In the genomic region with DNA sequence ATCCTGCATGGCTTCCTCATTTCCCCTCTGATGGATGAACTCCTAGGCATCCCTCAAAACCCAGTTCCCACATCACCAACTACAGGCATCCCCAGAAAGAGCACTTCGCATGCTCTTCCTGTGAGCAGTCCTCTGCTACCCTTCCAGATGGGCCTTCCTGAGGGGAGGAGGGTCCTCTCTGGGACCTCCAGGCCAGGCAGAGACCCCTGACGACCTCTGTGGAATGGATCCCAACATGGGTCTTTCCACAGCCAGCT, we compare ENCODE assay signal across 9 cellular contexts. TPM values are rescaled to one million over a fixed set of nuclear protein-coding genes. Genes with fewer than 3 reads are reported as not detected.
A peak's percentile ranks its signal among the peaks of the same experiment; 100 is the strongest.
DNase-seq lines count a peak whose midpoint lies in the region; ATAC-seq and TF ChIP-seq lines count a peak whose summit lies in the region.
"Had no signal": no experiment of that assay in that cellular context is flagged by ENCODE, and none has a peak within 500 bp of the region (broad histone marks: within the 10 kb centered on the region; RNA-seq: fewer than 3 reads in every experiment).

No MANE protein-coding gene starts in this region.

- H3K4me3 ChIP-seq in right lobe of liver: peak overlapping the region; percentile 69 to 88 (median 82)

- peak overlapping the region; percentile 84 for H3K4me3 Mint-ChIP-seq in activated naive CD4-positive, alpha-beta T cell treated with anti-CD3 and anti-CD28 coated beads for 36 hours
- H3K4me3 Mint-ChIP-seq in activated naive CD8-positive, alpha-beta T cell treated with anti-CD3 and anti-CD28 coated beads for 36 hours: peak overlapping the region; percentile 90
- H3K4me3 Mint-ChIP-seq in type B pancreatic cell: peak overlapping the region; percentile 94

- no peaks in the 10 kb centered on the region for H3K27me3 Mint-ChIP-seq in activated naive CD4-positive, alpha-beta T cell treated with anti-CD3 and anti-CD28 coated beads for 36 hours (ENCODE audit: low read depth)
- H3K27me3 Mint-ChIP-seq in activated naive CD8-positive, alpha-beta T cell treated with anti-CD3 and anti-CD28 coated beads for 36 hours: peaks cover 6% of the 10 kb centered on the region
- H3K27me3 Mint-ChIP-seq in type B pancreatic cell: peaks cover 9% of the 10 kb centered on the region

- H3K9me3 Mint-ChIP-seq in activated naive CD4-positive, alpha-beta T cell treated with anti-CD3 and anti-CD28 coated beads for 36 hours: no peaks in the 10 kb centered on the region
- no peaks in the 10 kb centered on the region for H3K9me3 Mint-ChIP-seq in activated naive CD8-positive, alpha-beta T cell treated with anti-CD3 and anti-CD28 coated beads for 36 hours
- H3K9me3 Mint-ChIP-seq in type B pancreatic cell: no peaks in the 10 kb centered on the region

- H3K9me3 ChIP-seq in right lobe of liver: no peaks in the 10 kb centered on the region

- no peak overlapping the region for H3K27ac Mint-ChIP-seq in activated naive CD4-positive, alpha-beta T cell treated with anti-CD3 and anti-CD28 coated beads for 36 hours
- no peak overlapping the region for H3K27ac Mint-ChIP-seq in activated naive CD8-positive, alpha-beta T cell treated with anti-CD3 and anti-CD28 coated beads for 36 hours
- H3K27ac Mint-ChIP-seq in type B pancreatic cell: peak overlapping the region; percentile 84

- peaks cover 0 to 64% (median 33%) of the 10 kb centered on the region in 4 donors for H3K4me1 ChIP-seq in right lobe of liver

- peak overlapping the region in 2 of 3 donors; percentile 53 to 68 for H3K27ac ChIP-seq in right lobe of liver

- DNase-seq in activated naive CD4-positive, alpha-beta T cell treated with anti-CD3 and anti-CD28 coated beads for 36 hours: no peak
- DNase-seq in activated naive CD4-positive, alpha-beta T cell (lab: John Stamatoyannopoulos, UW): no peak
- no peak for DNase-seq in activated naive CD8-positive, alpha-beta T cell treated with anti-CD3 and anti-CD28 coated beads for 36 hours
- no peak for DNase-seq in right lobe of liver
- DNase-seq in type B pancreatic cell (ENCODE audit: extremely low spot score, unreplicated experiment): no peak
- DNase-seq in CD1c-positive myeloid dendritic cell (ENCODE audit: extremely low spot score): no peak
- DNase-seq: COR-L47 had no signal

- TF ChIP-seq POLR2A in right lobe of liver (IDR thresholded peaks at IDR 0.05): no peak

- intact Hi-C loops in activated naive CD4-positive, alpha-beta T cell treated with anti-CD3 and anti-CD28 coated beads for 36 hours (cut with micrococcal nuclease): no loop called here
- intact Hi-C loops in right lobe of liver (cut with DNase I): no loop called here

- ATAC-seq in right lobe of liver (no peak), GM18861 (IDR thresholded peaks at IDR 0.05; ENCODE audit: unreplicated experiment) (no peak), GM18511 (IDR thresholded peaks at IDR 0.05; ENCODE audit: unreplicated experiment) (no peak)

- TF ChIP-seq CTCF in right lobe of liver (IDR thresholded peaks at IDR 0.05) (no peak), type B pancreatic cell (conservative IDR thresholded peaks at IDR 0.05) (no peak)

- peaks cover 36% of the 10 kb centered on the region for H3K4me1 Mint-ChIP-seq in activated naive CD4-positive, alpha-beta T cell treated with anti-CD3 and anti-CD28 coated beads for 36 hours (ENCODE audit: low read depth)
- peaks cover 31% of the 10 kb centered on the region for H3K4me1 Mint-ChIP-seq in activated naive CD8-positive, alpha-beta T cell treated with anti-CD3 and anti-CD28 coated beads for 36 hours
- H3K4me1 Mint-ChIP-seq in type B pancreatic cell (ENCODE audit: unreplicated experiment): peaks cover 23% of the 10 kb centered on the region

- CTCF ChIA-PET in activated naive CD4-positive, alpha-beta T cell treated with anti-CD3 and anti-CD28 coated beads for 36 hours (lab: Charles Lee): no interaction called here

- H3K27me3 ChIP-seq in right lobe of liver: no peaks in the 10 kb centered on the region

- peaks cover 0 to 3% (median 0%) of the 10 kb centered on the region in 4 donors for H3K36me3 ChIP-seq in right lobe of liver

- peaks cover 3% of the 10 kb centered on the region for H3K36me3 Mint-ChIP-seq in activated naive CD4-positive, alpha-beta T cell treated with anti-CD3 and anti-CD28 coated beads for 36 hours (ENCODE audit: low read depth)
- no peaks in the 10 kb centered on the region for H3K36me3 Mint-ChIP-seq in activated naive CD8-positive, alpha-beta T cell treated with anti-CD3 and anti-CD28 coated beads for 36 hours
- no peaks in the 10 kb centered on the region for H3K36me3 Mint-ChIP-seq in type B pancreatic cell

- WGBS in right lobe of liver (ENCODE audit: insufficient coverage, low coverage, low lambda C conversion rate, missing lambda C conversion rate): 50% methylated on average over 1 of the region's 2 CpGs

RNA-seq across cellular contexts. Expression of a gene that starts 1.9 kb away (rescaled TPM):
- total RNA-seq in activated naive CD4-positive, alpha-beta T cell treated with anti-CD3 and anti-CD28 coated beads for 36 hours: 100 to 1,000 TPM; 114 to 115 TPM
- 100 to 1,000 TPM; 112 TPM for total RNA-seq in activated naive CD8-positive, alpha-beta T cell treated with anti-CD3 and anti-CD28 coated beads for 36 hours
- 10 to 100 TPM; 66.7 to 92.1 (median 83.9) TPM for total RNA-seq in right lobe of liver
- 102 and 123 TPM in 2 replicates for total RNA-seq in type B pancreatic cell (ENCODE audit: low replicate concordance)

RNA-seq across cellular contexts. Expression of a gene that starts 7.3 kb away (rescaled TPM):
- 1 to 10 TPM; 1.3 to 1.6 TPM for total RNA-seq in activated naive CD4-positive, alpha-beta T cell treated with anti-CD3 and anti-CD28 coated beads for 36 hours
- 1 to 10 TPM; 1.1 to 1.4 TPM for total RNA-seq in activated naive CD8-positive, alpha-beta T cell treated with anti-CD3 and anti-CD28 coated beads for 36 hours
- total RNA-seq in right lobe of liver (10 to 100 TPM in 2 of 6 experiments, 1 to 10 TPM in 4; 2.2 to 13.7 (median 3.6) TPM), type B pancreatic cell (ENCODE audit: low replicate concordance) (6.6 and 11.5 TPM in 2 replicates)

RNA-seq across cellular contexts. Expression of a gene that starts 40.7 kb away (rescaled TPM):
- total RNA-seq in activated naive CD4-positive, alpha-beta T cell treated with anti-CD3 and anti-CD28 coated beads for 36 hours: 10 to 100 TPM; 86.1 to 92.7 TPM
- total RNA-seq in activated naive CD8-positive, alpha-beta T cell treated with anti-CD3 and anti-CD28 coated beads for 36 hours: 100 to 1,000 TPM; 137 to 147 TPM
- total RNA-seq in right lobe of liver (100 to 1,000 TPM in 2 of 6 experiments, 10 to 100 TPM in 4; 38.1 to 252 (median 50.6) TPM), type B pancreatic cell (ENCODE audit: low replicate concordance) (65.7 and 90.1 TPM in 2 replicates)
